Comparison of ENCODE assay signal across 27 cellular contexts in the genomic region with DNA sequence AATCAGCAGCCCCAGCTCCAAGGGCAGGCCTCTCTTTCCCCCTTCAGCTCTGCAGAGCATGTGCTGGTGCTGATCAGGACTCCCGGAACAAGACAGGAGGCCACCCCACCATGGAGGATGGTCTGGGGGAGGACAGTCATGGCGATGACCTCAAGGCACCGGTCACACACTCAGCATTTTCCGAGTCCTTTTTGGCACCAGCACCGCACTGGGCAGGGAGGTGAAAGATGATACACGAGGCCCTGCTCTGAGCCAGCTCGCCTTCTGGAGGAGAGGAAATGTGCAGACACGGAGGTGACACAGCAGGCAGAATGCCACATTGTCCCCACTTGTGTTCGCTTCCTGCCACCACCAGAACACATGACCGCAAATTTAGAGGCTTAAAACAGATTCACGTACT.
"Had no signal": no experiment of that assay in that cellular context is flagged by ENCODE, and none has a peak within 500 bp of the region (broad histone marks: within the 10 kb centered on the region; RNA-seq: fewer than 3 reads in every experiment).

No MANE protein-coding gene starts in this region.

- H3K27me3 ChIP-seq: MG63, SJSA1 had no signal

- H3K4me2 ChIP-seq: SK-N-SH had no signal

- H3K4me3 ChIP-seq: MG63, SJSA1 had no signal

- H3K36me3 ChIP-seq: MG63, SJSA1 had no signal

- FAIRE-seq: bronchial epithelial cell had no signal

- H3K27ac ChIP-seq: SJSA1 had no signal

- H3K9me2 ChIP-seq: SK-N-SH had no signal

- H3K9ac ChIP-seq: SK-N-SH had no signal

- ATAC-seq: activated CD4-positive, alpha-beta T cell treated with anti-CD3 and anti-CD28 coated beads for 36 hours; activated CD4-positive, CD25-positive, alpha-beta regulatory T cell treated with anti-CD3 and anti-CD28 coated beads, Interleukin-2, amount 50 U/mL, for 24 hours; activated naive CD4-positive, alpha-beta T cell treated with anti-CD3 and anti-CD28 coated beads, Interleukin-2, amount 50 U/mL, for 72 hours; activated T-cell treated with anti-CD3 and anti-CD28 coated beads, Interleukin-2, amount 50 U/mL, for 4 hours; WTC11 had no signal

- DNase-seq: activated CD4-positive, alpha-beta memory T cell treated with anti-CD3 and anti-CD28 coated beads for 36 hours; activated CD4-positive, alpha-beta T cell treated with anti-CD3 and anti-CD28 coated beads for 36 hours; activated CD4-positive, alpha-beta T cell treated with anti-CD3 and anti-CD28 coated beads, Interleukin-2, amount 10 ng/mL, durations not matched to agents 7 days and 5 days; activated CD8-positive, alpha-beta memory T cell treated with anti-CD3 and anti-CD28 coated beads, Interleukin-2, amount 50 U/mL, for 4 hours; activated gamma-delta T cell treated with Interleukin-2 at 50 U/mL for 16 hours; activated naive CD4-positive, alpha-beta T cell treated with anti-CD3 and anti-CD28 coated beads for 36 hours; activated T-cell treated with anti-CD3 and anti-CD28 coated beads for 4 hours; activated T-cell treated with anti-CD3 and anti-CD28 coated beads, Interleukin-2, amount 50 U/mL, for 4 hours; anterior cingulate cortex; caudate nucleus; Kasumi-1; KBM-7; MG63; NCI-H1048; NCI-H1105 treated with DMSO at 0.1 percent for 48 hours; NCI-H1436 treated with DMSO at 0.1 percent for 48 hours; NCI-H1694 treated with DMSO at 0.1 percent for 48 hours; NCI-H2029; NCI-H345; NCI-H524 treated with DMSO at 0.1 percent for 48 hours; SHP77 treated with DMSO at 0.1 percent for 48 hours; SK-N-SH had no signal

- H3K9me3 ChIP-seq: MG63, SJSA1, SK-N-SH had no signal
